1 cellular context compared by ENCODE assay signal in the genomic region with DNA sequence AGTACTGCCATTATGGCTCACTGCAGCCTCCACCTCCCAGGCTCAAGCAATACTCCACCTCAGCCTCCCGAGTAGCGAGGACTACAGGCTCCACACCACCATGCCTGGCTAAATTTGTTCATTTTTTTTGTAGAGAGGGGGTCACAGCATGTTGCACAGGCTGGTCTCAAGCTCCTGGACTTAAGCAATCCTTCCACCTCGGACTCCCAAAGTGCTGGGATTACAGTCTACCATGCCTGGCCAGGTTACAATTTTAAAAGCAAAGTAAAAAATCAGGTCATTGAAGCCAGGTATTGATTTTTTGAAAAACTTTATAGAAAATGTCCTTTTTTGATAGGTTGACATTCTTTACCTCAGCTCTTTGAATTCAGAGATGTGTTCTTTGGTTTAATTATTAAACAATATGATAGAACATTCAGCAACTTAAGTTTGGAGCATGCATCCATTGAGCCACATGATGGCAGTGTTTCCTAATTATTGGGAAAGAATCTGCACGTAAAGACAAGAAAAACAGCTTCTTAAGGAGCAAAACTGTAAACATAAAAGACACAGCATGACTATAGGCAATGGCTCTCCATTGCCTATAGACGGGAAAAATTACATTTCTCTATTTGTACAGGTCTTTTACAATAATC.
TF ChIP-seq lines count a peak whose summit lies in the region.

No MANE protein-coding gene starts in this region.

TF ChIP-seq in HEK293, 187 proteins besides CTCF, POLR2A, EP300 and RAD21 (continued from another document):
- TF ChIP-seq, protein P1, sequence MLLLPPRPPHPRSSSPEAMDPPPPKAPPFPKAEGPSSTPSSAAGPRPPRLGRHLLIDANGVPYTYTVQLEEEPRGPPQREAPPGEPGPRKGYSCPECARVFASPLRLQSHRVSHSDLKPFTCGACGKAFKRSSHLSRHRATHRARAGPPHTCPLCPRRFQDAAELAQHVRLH (tag by site-specific recombination; IDR thresholded peaks at IDR 0.05) = no peak
